In the genomic region with DNA sequence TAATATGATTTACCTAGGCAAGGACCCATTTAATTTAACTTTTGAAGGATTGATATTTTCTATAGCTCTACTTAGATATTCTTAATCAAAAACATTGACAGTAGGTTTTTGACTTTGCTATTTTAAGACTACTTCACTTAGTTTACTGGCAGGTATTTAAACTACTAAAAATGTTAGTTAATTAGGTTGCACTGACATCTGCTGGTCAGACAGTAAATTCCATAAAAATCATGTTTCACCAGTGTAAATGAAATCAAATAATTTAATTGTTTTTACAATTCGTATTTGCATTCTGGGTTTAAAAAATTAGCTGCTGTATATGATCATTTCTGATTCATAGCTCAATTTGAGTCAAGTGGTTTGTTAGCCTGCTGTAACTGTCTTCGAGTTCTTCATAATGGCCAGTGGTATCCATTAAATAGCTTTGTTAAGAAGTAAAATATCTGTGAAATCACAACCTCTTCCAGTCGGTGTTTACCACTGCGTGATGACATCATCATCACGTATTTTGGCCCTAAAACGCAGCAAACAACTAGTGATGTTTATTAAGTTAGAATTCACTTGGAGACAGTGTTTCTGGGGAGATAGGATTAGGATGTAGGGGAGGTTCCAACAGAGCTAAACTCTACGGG, we compare ENCODE assay signal across 8 cellular contexts. TPM values are rescaled to one million over a fixed set of nuclear protein-coding genes. Genes with fewer than 3 reads are reported as not detected.
DNase-seq lines count a peak whose midpoint lies in the region; ATAC-seq, FAIRE-seq and TF ChIP-seq lines count a peak whose summit lies in the region.

No MANE protein-coding gene starts in this region.

- no peaks in the 10 kb centered on the region for H3K36me3 Mint-ChIP-seq in neural progenitor cell

- no peak overlapping the region for H3K4me2 ChIP-seq in neural progenitor cell

- H2AFZ ChIP-seq in neural progenitor cell (replicated peaks): peak overlapping the region; percentile 1

- H4K20me1 ChIP-seq in neural progenitor cell (ENCODE audit: low read depth): no peaks in the 10 kb centered on the region

- no peak overlapping the region for H3K4me3 ChIP-seq in GM12864 (ENCODE audit: low read depth, low read length)
- peak overlapping the region in 26 of 59 donors; percentile 1 to 47 (median 16) for H3K4me3 ChIP-seq in dorsolateral prefrontal cortex
- no peak overlapping the region for H3K4me3 ChIP-seq in neural progenitor cell

- H3K9me3 ChIP-seq in neural progenitor cell (ENCODE audit: low read depth): no peaks in the 10 kb centered on the region

- ATAC-seq in HG02870 (IDR thresholded peaks at IDR 0.05; ENCODE audit: unreplicated experiment): no peak

- no peak for DNase-seq in GM12864 (ENCODE audit: low read depth)
- DNase-seq in NCI-H69 (lab: John Stamatoyannopoulos, UW): peak; percentile 35
- no peak for DNase-seq in dorsolateral prefrontal cortex
- DNase-seq in neural progenitor cell (ENCODE audit: low spot score): peak; percentile 39
- no peak for DNase-seq in T1000 (lab: John Stamatoyannopoulos, UW)
- DNase-seq in activated CD8-positive, alpha-beta memory T cell treated with anti-CD3 and anti-CD28 coated beads, Interleukin-2, amount 50 U/mL, for 4 hours: no peak

- intact Hi-C loops in dorsolateral prefrontal cortex (cut with DNase I): loop anchor here (5.0 to 10.0 kb wide), 3 partner anchors 406 to 1064 kb away; no protein-coding TSS in a partner anchor

- no peaks in the 10 kb centered on the region for H3K27me3 Mint-ChIP-seq in neural progenitor cell (ENCODE audit: insufficient read depth, low read depth)

- H3K27ac ChIP-seq in dorsolateral prefrontal cortex (no peak overlapping the region), neural progenitor cell (no peak overlapping the region)

- peak; percentile 97 for FAIRE-seq in A204.1 (lab: Jason Lieb, UNC)

- no peak overlapping the region for H3K4me3 Mint-ChIP-seq in neural progenitor cell

- no peaks in the 10 kb centered on the region for H3K36me3 ChIP-seq in neural progenitor cell

- no peaks in the 10 kb centered on the region for H3K27me3 ChIP-seq in dorsolateral prefrontal cortex
- no peaks in the 10 kb centered on the region for H3K27me3 ChIP-seq in neural progenitor cell

- H3K9ac ChIP-seq in neural progenitor cell: no peak overlapping the region

- H3K9me3 Mint-ChIP-seq in neural progenitor cell: no peaks in the 10 kb centered on the region

- TF ChIP-seq CTCF in GM12864 (IDR thresholded peaks at IDR 0.05; ENCODE audit: low read depth, low read length, missing control alignments) (peak; percentile 29), dorsolateral prefrontal cortex (IDR thresholded peaks at IDR 0.05 in 54 of 56, conservative IDR thresholded peaks at IDR 0.05 in 2 of 56; ENCODE audit: low read depth in 1 of 56, partially characterized antibody in 56 of 56) (peak; percentile 61 to 93 (median 80)), neural progenitor cell (IDR thresholded peaks at IDR 0.05) (peak; percentile 85)

- H3K79me2 ChIP-seq in neural progenitor cell (ENCODE audit: low read depth): no peaks in the 10 kb centered on the region

- H3K4me1 ChIP-seq in neural progenitor cell: no peaks in the 10 kb centered on the region

- H3K4me1 Mint-ChIP-seq in neural progenitor cell: peaks cover 4% of the 10 kb centered on the region

- H3K27ac Mint-ChIP-seq in neural progenitor cell: no peak overlapping the region

- H3F3A ChIP-seq in neural progenitor cell (ENCODE audit: low read depth): no peaks in the 10 kb centered on the region

RNA-seq across cellular contexts. Expression of gene EXTL2, which starts 26.2 kb away (rescaled TPM):
- total RNA-seq in dorsolateral prefrontal cortex (10 to 100 TPM; 18.1 to 60.5 (median 35.4) TPM), neural progenitor cell (ENCODE audit: low replicate concordance) (60.6 and 73.3 TPM in 2 replicates)

RNA-seq across cellular contexts. Expression of gene SLC30A7, which starts 27.4 kb away (rescaled TPM):
- total RNA-seq in dorsolateral prefrontal cortex (10 to 100 TPM; 14.8 to 30.3 (median 21.4) TPM), neural progenitor cell (ENCODE audit: low replicate concordance) (14.8 and 22.2 TPM in 2 replicates)

Comparison
In these comparisons a context has a peak if more than half of its experiments do, and no peak if none do; other contexts are left out.
1. DNase-seq: peak in NCI-H69 (single experiment) and neural progenitor cell (single experiment); none in GM12864 (single experiment), dorsolateral prefrontal cortex (0 of 10), T1000 (single experiment) and activated CD8-positive, alpha-beta memory T cell treated with anti-CD3 and anti-CD28 coated beads, Interleukin-2, amount 50 U/mL, for 4 hours (single experiment).
2. CTCF ChIP-seq: peak in every context shown above with its lines; median percentile 85 in neural progenitor cell; 80 in dorsolateral prefrontal cortex; 29 in GM12864.